In genomic region chr12:113082486-113083148, GRCh38 we compare ENCODE assay signal across 16 cellular contexts. TPM values are rescaled to one million over a fixed set of nuclear protein-coding genes. Genes with fewer than 3 reads are reported as not detected.
DNase-seq lines count a peak whose midpoint lies in the region; ATAC-seq and TF ChIP-seq lines count a peak whose summit lies in the region.
"Had no signal": no experiment of that assay in that cellular context is flagged by ENCODE, and none has a peak within 500 bp of the region (broad histone marks: within the 10 kb centered on the region; RNA-seq: fewer than 3 reads in every experiment).

No MANE protein-coding gene starts in this region.

- no peak overlapping the region for H3K4me3 ChIP-seq in subcutaneous abdominal adipose tissue (ENCODE audit: low read depth in 1 of 5, low read length in 5 of 5)
- no peak overlapping the region for H3K4me3 ChIP-seq in breast epithelium
- H3K4me3 ChIP-seq: K562 had no signal

- peaks cover 0 to 6% (median 3%) of the 10 kb centered on the region in 5 donors for H3K36me3 ChIP-seq in subcutaneous abdominal adipose tissue (ENCODE audit: control insufficient read depth in 5 of 5, insufficient read depth in 5 of 5, low read length in 5 of 5)
- no peaks in the 10 kb centered on the region for H3K36me3 ChIP-seq in breast epithelium

- TF ChIP-seq CTCF in breast epithelium (IDR thresholded peaks at IDR 0.05) = no peak

- no peak for TF ChIP-seq POLR2A in breast epithelium (IDR thresholded peaks at IDR 0.05)

- H3K27ac ChIP-seq in subcutaneous abdominal adipose tissue (ENCODE audit: low read depth, low read length) = peak overlapping the region; percentile 93
- peak overlapping the region in 1 of 2 donors; percentile 68 for H3K27ac ChIP-seq in breast epithelium
- H3K27ac ChIP-seq: 22Rv1 had no signal

- intact Hi-C loops in breast epithelium (cut with DNase I; ENCODE audit: low total_unique reads) = no loop called here

- H3K9me3 ChIP-seq in subcutaneous abdominal adipose tissue (ENCODE audit: control insufficient read depth in 5 of 5, low read length in 5 of 5) (no peaks in the 10 kb centered on the region), breast epithelium (no peaks in the 10 kb centered on the region)

- DNase-seq in NCI-H82 (lab: John Stamatoyannopoulos, UW) (peak; percentile 19), NCI-H82 treated with DMSO at 0.1 percent for 48 hours (lab: John Stamatoyannopoulos, UW; ENCODE audit: unreplicated experiment) (no peak), NCI-H345 treated with DMSO at 0.1 percent for 48 hours (lab: John Stamatoyannopoulos, UW; ENCODE audit: unreplicated experiment) (no peak), breast epithelium (ENCODE audit: low spot score in 2 of 2) (no peak), DMS79 treated with DMSO at 0.1 percent for 48 hours (lab: John Stamatoyannopoulos, UW) (no peak)
- DNase-seq: amygdala; DMS 273 treated with DMSO at 0.1 percent for 48 hours; NCI-H2107; stimulated activated CD4-positive, alpha-beta T cell treated with anti-CD3 and anti-CD28 coated beads, Interleukin-15, amount 100 ng/mL, for 24 hours had no signal

- ATAC-seq in HG02610 (IDR thresholded peaks at IDR 0.05; ENCODE audit: unreplicated experiment) (peak; percentile 65), HG03571 (IDR thresholded peaks at IDR 0.05; ENCODE audit: unreplicated experiment) (peak; percentile 79)
- ATAC-seq: K562 had no signal

- H3K4me1 ChIP-seq in subcutaneous abdominal adipose tissue (ENCODE audit: control insufficient read depth in 5 of 5, insufficient read depth in 5 of 5, low read length in 5 of 5) (peaks cover 6 to 73% (median 36%) of the 10 kb centered on the region in 5 donors), breast epithelium (no peaks in the 10 kb centered on the region)

- H3K9ac ChIP-seq in subcutaneous abdominal adipose tissue (ENCODE audit: low read length in 5 of 5) = peak overlapping the region in 1 of 5 donors; percentile 67

- H3K27me3 ChIP-seq in subcutaneous abdominal adipose tissue (ENCODE audit: control insufficient read depth in 5 of 5, insufficient read depth in 4 of 5, low read length in 5 of 5) = peaks cover 0 to 7% (median 0%) of the 10 kb centered on the region in 5 donors
- no peaks in the 10 kb centered on the region for H3K27me3 ChIP-seq in breast epithelium

RNA-seq across cellular contexts. Expression of gene DTX1, which starts 26.1 kb away (rescaled TPM):
- 10 to 100 TPM in 2 of 3 donors, 1 to 10 TPM in 1; 7.9 to 46.6 (median 20.0) TPM for total RNA-seq in breast epithelium
- total RNA-seq: K562 had no signal

RNA-seq across cellular contexts. Expression of gene RASAL1, which starts 52.9 kb away (rescaled TPM):
- 1 to 10 TPM in 2 of 3 donors, not detected in 1; 1.3 to 6.7 TPM for total RNA-seq in breast epithelium
- total RNA-seq: osteoblast; T-helper 1 cell treated with Interleukin-12 subunit alpha and Interleukin-12 subunit beta and Interleukin-4 antibody, amounts not matched to agents 30 ng/mL and 1 ng/mL, for 36 hours had no signal
